ENCODE assay signal across 9 cellular contexts in the genomic region with DNA sequence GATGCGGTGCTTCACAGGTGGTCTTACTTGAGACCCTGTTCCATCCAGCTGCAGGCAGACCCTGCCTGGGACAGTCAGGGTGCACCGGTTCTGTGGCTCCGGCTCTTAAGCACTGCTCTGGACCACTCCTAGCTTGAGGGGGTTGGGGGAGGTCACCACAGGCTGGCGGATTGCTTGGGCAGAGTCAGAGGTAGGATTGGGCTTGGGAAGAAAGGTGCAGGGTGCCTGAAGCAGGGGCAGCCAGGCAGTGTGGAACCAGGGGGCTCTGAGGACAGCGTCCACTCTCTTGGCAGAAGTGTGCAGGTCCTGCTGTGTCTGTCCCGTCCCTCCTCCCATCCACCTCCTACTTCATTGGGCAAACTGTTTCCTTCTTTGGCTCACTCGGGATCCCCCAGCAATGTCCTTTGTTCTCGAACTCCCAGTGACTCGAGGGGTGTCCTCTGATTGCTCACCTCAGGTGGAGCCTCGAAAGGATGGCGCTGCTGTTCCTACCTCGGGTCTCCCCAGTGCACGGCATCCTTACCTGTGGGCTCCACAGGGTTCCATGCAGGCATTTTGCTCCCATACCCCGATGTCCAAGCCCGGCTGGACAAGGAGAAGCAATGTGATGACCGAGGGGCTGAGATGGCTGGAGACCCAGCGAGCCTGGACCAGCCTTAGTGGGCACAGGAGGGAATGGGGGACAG. TPM values are rescaled to one million over a fixed set of nuclear protein-coding genes. Genes with fewer than 3 reads are reported as not detected.
A peak's percentile ranks its signal among the peaks of the same experiment; 100 is the strongest.
DNase-seq lines count a peak whose midpoint lies in the region; FAIRE-seq and TF ChIP-seq lines count a peak whose summit lies in the region.
"Had no signal": no experiment of that assay in that cellular context is flagged by ENCODE, and none has a peak within 500 bp of the region (broad histone marks: within the 10 kb centered on the region; RNA-seq: fewer than 3 reads in every experiment).

No MANE protein-coding gene starts in this region.

- peak overlapping the region; percentile 91 for H3K4me3 Mint-ChIP-seq in activated CD4-positive, alpha-beta T cell treated with anti-CD3 and anti-CD28 coated beads, Interleukin-2, amount 10 ng/mL, durations not matched to agents 24 days and 14 days

- H3K27me3 ChIP-seq in adipocyte (replicated peaks; ENCODE audit: control insufficient read depth, insufficient read depth, low read length) (no peaks in the 10 kb centered on the region), subcutaneous abdominal adipose tissue (ENCODE audit: control insufficient read depth in 5 of 5, insufficient read depth in 4 of 5, low read length in 5 of 5) (no peaks in the 10 kb centered on the region)

- peaks cover 41% of the 10 kb centered on the region for H3K4me1 Mint-ChIP-seq in activated CD4-positive, alpha-beta T cell treated with anti-CD3 and anti-CD28 coated beads, Interleukin-2, amount 10 ng/mL, durations not matched to agents 24 days and 14 days

- intact Hi-C loops in activated CD4-positive, alpha-beta T cell treated with anti-CD3 and anti-CD28 coated beads, Interleukin-2, amount 10 ng/mL, durations not matched to agents 24 days and 14 days (cut with micrococcal nuclease), result no loop called here
- intact Hi-C loops in kidney (cut with DNase I), result no loop called here

- H3K9me3 ChIP-seq in adipocyte (ENCODE audit: control insufficient read depth, low read length) (no peaks in the 10 kb centered on the region), kidney (ENCODE audit: control insufficient read depth in 1 of 2, low read length in 2 of 2) (no peaks in the 10 kb centered on the region), subcutaneous abdominal adipose tissue (ENCODE audit: control insufficient read depth in 5 of 5, low read length in 5 of 5) (no peaks in the 10 kb centered on the region)

- no peak for TF ChIP-seq CTCF in kidney (IDR thresholded peaks at IDR 0.05; ENCODE audit: borderline replicate concordance, extremely low read depth, insufficient read depth)

- H3K36me3 ChIP-seq in adipocyte (ENCODE audit: control insufficient read depth, insufficient read depth, low read length, severe bottlenecking) (peaks cover 19% of the 10 kb centered on the region), kidney (ENCODE audit: control insufficient read depth in 1 of 2, insufficient read depth in 2 of 2, low read length in 2 of 2) (peaks cover 0 to 7% of the 10 kb centered on the region in 2 donors), subcutaneous abdominal adipose tissue (ENCODE audit: control insufficient read depth in 5 of 5, insufficient read depth in 5 of 5, low read length in 5 of 5) (peaks cover 0 to 12% (median 9%) of the 10 kb centered on the region in 5 donors)

- DNase-seq in activated CD4-positive, alpha-beta T cell treated with anti-CD3 and anti-CD28 coated beads, Interleukin-2, amount 10 ng/mL, durations not matched to agents 24 days and 14 days, result peak; percentile 60
- no peak for DNase-seq in activated CD4-positive, alpha-beta T cell treated with anti-CD3 and anti-CD28 coated beads for 48 hours
- DNase-seq in adipocyte (ENCODE audit: low read depth) (no peak), kidney (no peak), amygdala (lab: John Stamatoyannopoulos, UW) (no peak), nucleus accumbens (lab: John Stamatoyannopoulos, UW) (no peak), NCI-H2081 (lab: John Stamatoyannopoulos, UW) (no peak)
- DNase-seq: AML-193 had no signal

- peaks cover 21% of the 10 kb centered on the region for H3K36me3 Mint-ChIP-seq in activated CD4-positive, alpha-beta T cell treated with anti-CD3 and anti-CD28 coated beads, Interleukin-2, amount 10 ng/mL, durations not matched to agents 24 days and 14 days (ENCODE audit: low read depth)

- H3K9me3 Mint-ChIP-seq in activated CD4-positive, alpha-beta T cell treated with anti-CD3 and anti-CD28 coated beads, Interleukin-2, amount 10 ng/mL, durations not matched to agents 24 days and 14 days, result no peaks in the 10 kb centered on the region

- peak overlapping the region; percentile 45 for H3K27ac Mint-ChIP-seq in activated CD4-positive, alpha-beta T cell treated with anti-CD3 and anti-CD28 coated beads, Interleukin-2, amount 10 ng/mL, durations not matched to agents 24 days and 14 days

- H3K4me1 ChIP-seq in adipocyte (ENCODE audit: control insufficient read depth, insufficient read depth, low read length) (peaks cover 28% of the 10 kb centered on the region), kidney (ENCODE audit: control insufficient read depth in 1 of 2, insufficient read depth in 1 of 2, low read depth in 1 of 2, low read length in 2 of 2) (peaks cover 13 to 23% of the 10 kb centered on the region in 2 donors), subcutaneous abdominal adipose tissue (ENCODE audit: control insufficient read depth in 5 of 5, insufficient read depth in 5 of 5, low read length in 5 of 5) (peaks cover 10 to 62% (median 54%) of the 10 kb centered on the region in 5 donors)

- H3K4me3 ChIP-seq in adipocyte (ENCODE audit: low read length), result peak overlapping the region; percentile 97
- H3K4me3 ChIP-seq in kidney (ENCODE audit: low read length in 2 of 2), result peak overlapping the region; percentile 68 to 92
- peak overlapping the region; percentile 86 to 97 (median 90) for H3K4me3 ChIP-seq in subcutaneous abdominal adipose tissue (ENCODE audit: low read depth in 1 of 5, low read length in 5 of 5)

- peaks cover 19% of the 10 kb centered on the region for H3K27me3 Mint-ChIP-seq in activated CD4-positive, alpha-beta T cell treated with anti-CD3 and anti-CD28 coated beads, Interleukin-2, amount 10 ng/mL, durations not matched to agents 24 days and 14 days

- peak overlapping the region; percentile 88 to 93 for H3K27ac ChIP-seq in kidney (ENCODE audit: low read depth in 2 of 2, low read length in 2 of 2)
- H3K27ac ChIP-seq in subcutaneous abdominal adipose tissue (ENCODE audit: low read depth, low read length), result peak overlapping the region; percentile 84

- FAIRE-seq in kidney (lab: Jason Lieb, UNC), result no peak

- peak overlapping the region; percentile 96 for H3K9ac ChIP-seq in adipocyte (ENCODE audit: low read length)
- peak overlapping the region; percentile 44 to 95 for H3K9ac ChIP-seq in kidney (ENCODE audit: low read length in 2 of 2)
- H3K9ac ChIP-seq in subcutaneous abdominal adipose tissue (ENCODE audit: low read length in 5 of 5), result peak overlapping the region; percentile 79 to 93 (median 86)

RNA-seq across cellular contexts. Expression of a gene that starts 1.8 kb away (rescaled TPM):
- 138 and 152 TPM in 2 replicates for total RNA-seq in activated CD4-positive, alpha-beta T cell treated with anti-CD3 and anti-CD28 coated beads, Interleukin-2, amount 10 ng/mL, durations not matched to agents 24 days and 14 days
- total RNA-seq in kidney, result 210 TPM
- 122 TPM for polyA plus RNA-seq in kidney (ENCODE audit: insufficient read depth, low read depth, low replicate concordance)

RNA-seq across cellular contexts. Expression of a gene that starts 55.4 kb away (rescaled TPM):
- 59.2 and 59.5 TPM in 2 replicates for total RNA-seq in activated CD4-positive, alpha-beta T cell treated with anti-CD3 and anti-CD28 coated beads, Interleukin-2, amount 10 ng/mL, durations not matched to agents 24 days and 14 days
- total RNA-seq in kidney, result 74.5 TPM
- 97.8 TPM for polyA plus RNA-seq in kidney (ENCODE audit: insufficient read depth, low read depth, low replicate concordance)
